16 cellular contexts compared by ENCODE assay signal in the genomic region with DNA sequence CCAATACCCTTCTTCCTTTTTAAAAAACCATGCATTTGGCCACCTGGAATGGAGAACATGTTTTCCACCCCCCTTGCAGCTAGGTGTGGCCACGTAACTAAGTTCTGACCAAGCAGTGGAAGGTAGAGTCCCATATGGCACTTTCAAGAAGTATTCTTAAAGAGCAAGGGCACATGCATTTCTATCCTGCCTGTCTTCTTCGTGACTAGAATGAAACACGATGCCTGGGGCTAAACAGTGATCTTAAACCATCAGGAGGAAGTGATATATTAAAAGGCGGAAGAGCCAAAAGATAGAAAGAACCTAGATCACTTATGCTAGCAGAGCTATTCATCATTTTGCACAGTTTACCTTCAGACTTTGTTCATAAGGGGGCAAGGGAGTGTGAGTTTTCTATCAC. TPM values are rescaled to one million over a fixed set of nuclear protein-coding genes. Genes with fewer than 3 reads are reported as not detected.
DNase-seq lines count a peak whose midpoint lies in the region; ATAC-seq and TF ChIP-seq lines count a peak whose summit lies in the region.
"Had no signal": no experiment of that assay in that cellular context is flagged by ENCODE, and none has a peak within 500 bp of the region (broad histone marks: within the 10 kb centered on the region; RNA-seq: fewer than 3 reads in every experiment).

No MANE protein-coding gene starts in this region.

- no peaks in the 10 kb centered on the region for H3K36me3 Mint-ChIP-seq in WTC11
- H3K36me3 Mint-ChIP-seq: CD4-positive, alpha-beta memory T cell had no signal

- intact Hi-C loops in OCI-LY7 (cut with micrococcal nuclease; ENCODE audit: unreplicated experiment): no loop called here

- no peak overlapping the region for H3K4me3 Mint-ChIP-seq in WTC11
- H3K4me3 Mint-ChIP-seq: CD4-positive, alpha-beta memory T cell had no signal

- ATAC-seq in GM18505 (IDR thresholded peaks at IDR 0.05; ENCODE audit: unreplicated experiment) (no peak), WTC11 (no peak)
- ATAC-seq: HCT116 had no signal

- DNase-seq in MV-4-11 (lab: John Stamatoyannopoulos, UW): peak; percentile 50
- peak; percentile 24 for DNase-seq in OCI-LY7 (ENCODE audit: low spot score)
- DNase-seq in foreskin melanocyte: peak; percentile 50
- no peak for DNase-seq in kidney glomerular epithelial cell (lab: John Stamatoyannopoulos, UW)
- no peak for DNase-seq in WTC11 (ENCODE audit: low spot score)
- DNase-seq: C1 segment of cervical spinal cord; Calu3; CD4-positive, alpha-beta memory T cell; COR-L47; DMS53; DMS79 treated with DMSO at 0.1 percent for 48 hours; GF-D8; GM23248; H7 had no signal

- H3K9me3 ChIP-seq in OCI-LY7 (ENCODE audit: low read length): no peaks in the 10 kb centered on the region

- no peak for TF ChIP-seq POLR2A in GM18505 (IDR thresholded peaks at IDR 0.05; ENCODE audit: borderline replicate concordance, extremely low read depth, insufficient read depth, insufficient read length)

- H3K36me3 ChIP-seq in OCI-LY7 (ENCODE audit: insufficient read depth, low read length): no peaks in the 10 kb centered on the region

- TF ChIP-seq CTCF in OCI-LY7 (conservative IDR thresholded peaks at IDR 0.05; ENCODE audit: low read length) (no peak), WTC11 (IDR thresholded peaks at IDR 0.05) (no peak)

- CTCF ChIA-PET in OCI-LY7 (lab: Charles Lee; ENCODE audit: unreplicated experiment): no interaction called here
- CTCF ChIA-PET in WTC11 (lab: Charles Lee): no interaction called here

- no TSS peak for BruUV-seq in OCI-LY7 (replicated peaks; lab: Mats Ljungman, UMichigan)

- POLR2A ChIA-PET in OCI-LY7 (lab: Charles Lee): interaction anchor here (0.7 kb wide), 1 partner anchor 26 kb away, joined by 3 read pairs; no protein-coding TSS in a partner anchor
- POLR2A ChIA-PET in WTC11 (lab: Charles Lee): no interaction called here

- H3K9me3 Mint-ChIP-seq in WTC11: no peaks in the 10 kb centered on the region
- H3K9me3 Mint-ChIP-seq: CD4-positive, alpha-beta memory T cell had no signal

- H3K4me2 ChIP-seq in OCI-LY7 (ENCODE audit: low read length): no peak overlapping the region

- no peak overlapping the region for H3K27ac Mint-ChIP-seq in WTC11
- H3K27ac Mint-ChIP-seq: CD4-positive, alpha-beta memory T cell had no signal

- no peaks in the 10 kb centered on the region for H3K79me2 ChIP-seq in OCI-LY7 (ENCODE audit: insufficient read depth, low read depth, low read length)

- H3K27me3 Mint-ChIP-seq in WTC11 (ENCODE audit: low read depth): no peaks in the 10 kb centered on the region
- H3K27me3 Mint-ChIP-seq: CD4-positive, alpha-beta memory T cell had no signal

- H3K27ac ChIP-seq in OCI-LY7 (ENCODE audit: low read depth, low read length, poor library complexity, severe bottlenecking): no peak overlapping the region
- H3K27ac ChIP-seq: GM23248 had no signal

- H2AFZ ChIP-seq in OCI-LY7 (ENCODE audit: low read length): no peak overlapping the region
- H2AFZ ChIP-seq: GM23248 had no signal

- H3K4me1 ChIP-seq in OCI-LY7 (ENCODE audit: insufficient read depth, low read length, poor library complexity, severe bottlenecking): peaks cover 33% of the 10 kb centered on the region

- no peaks in the 10 kb centered on the region for H4K20me1 ChIP-seq in OCI-LY7 (ENCODE audit: insufficient read depth, low read length)

- peaks cover 5% of the 10 kb centered on the region for H3K4me1 Mint-ChIP-seq in WTC11
- H3K4me1 Mint-ChIP-seq: CD4-positive, alpha-beta memory T cell had no signal

- no peaks in the 10 kb centered on the region for H3K9me2 ChIP-seq in OCI-LY7 (ENCODE audit: insufficient read depth, low read length)

- H3K4me3 ChIP-seq in OCI-LY7 (ENCODE audit: low read depth, low read length, poor library complexity, severe bottlenecking): no peak overlapping the region
- H3K4me3 ChIP-seq: GM23248 had no signal

TF ChIP-seq in WTC11, 78 proteins besides CTCF, POLR2A, EP300 and RAD21:
- TF ChIP-seq IRF2 (CRISPR knock-in tag; IDR thresholded peaks at IDR 0.05; ENCODE audit: borderline replicate concordance, low read depth) (no peak), PRRX2 (CRISPR knock-in tag; IDR thresholded peaks at IDR 0.05) (no peak), NR2C2 (CRISPR knock-in tag; IDR thresholded peaks at IDR 0.05) (no peak), JUN (CRISPR knock-in tag; IDR thresholded peaks at IDR 0.05) (no peak), ZNF512 (CRISPR knock-in tag; IDR thresholded peaks at IDR 0.05; ENCODE audit: borderline replicate concordance) (no peak), AR (CRISPR knock-in tag; IDR thresholded peaks at IDR 0.05) (no peak), NFE2L1 (CRISPR knock-in tag; IDR thresholded peaks at IDR 0.05) (no peak), RORB (CRISPR knock-in tag; IDR thresholded peaks at IDR 0.05) (no peak), ZNF232 (CRISPR knock-in tag; IDR thresholded peaks at IDR 0.05) (no peak)

RNA-seq across cellular contexts. Expression of gene DDX11, which starts 16.0 kb away (rescaled TPM):
- 170 and 189 TPM in 2 replicates for total RNA-seq in OCI-LY7 (2014; rRNA removed; shearing (Covaris generic))
- 262 and 315 TPM in 2 replicates for total RNA-seq in OCI-LY7 (2022)
- 179 to 219 TPM (median 186 TPM) in 3 replicates for total RNA-seq in WTC11 (2021)

Comparison
In these comparisons a context has a peak if more than half of its experiments do, and no peak if none do; other contexts are left out.
1. DNase-seq: peak in MV-4-11 (single experiment), OCI-LY7 (single experiment) and foreskin melanocyte (single experiment); none in kidney glomerular epithelial cell (single experiment) and WTC11 (single experiment).